In the genomic region with DNA sequence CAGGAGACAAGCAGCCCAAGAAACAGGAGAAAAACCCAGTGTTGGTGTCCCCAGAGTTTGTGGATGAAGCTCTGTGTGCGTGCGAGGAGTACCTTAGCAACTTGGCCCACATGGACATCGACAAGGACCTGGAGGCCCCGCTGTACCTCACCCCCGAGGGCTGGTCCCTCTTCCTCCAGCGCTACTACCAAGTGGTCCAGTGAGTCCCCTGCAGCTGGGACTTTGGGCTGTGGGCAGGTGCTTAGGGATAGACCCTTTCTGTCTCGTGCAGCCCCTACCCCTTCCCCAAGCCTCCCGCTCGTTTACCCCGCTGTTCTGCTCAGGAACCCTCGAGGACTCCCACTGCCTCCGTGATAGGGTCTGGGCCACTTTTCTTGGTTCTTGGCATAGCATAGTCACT, we compare ENCODE assay signal across 17 cellular contexts. TPM values are rescaled to one million over a fixed set of nuclear protein-coding genes. Genes with fewer than 3 reads are reported as not detected.
DNase-seq lines count a peak whose midpoint lies in the region; ATAC-seq, FAIRE-seq and TF ChIP-seq lines count a peak whose summit lies in the region.
"Had no signal": no experiment of that assay in that cellular context is flagged by ENCODE, and none has a peak within 500 bp of the region (broad histone marks: within the 10 kb centered on the region; RNA-seq: fewer than 3 reads in every experiment).

No MANE protein-coding gene starts in this region.

- no peak for TF ChIP-seq EP300 in GM12878 (IDR thresholded peaks at IDR 0.05; ENCODE audit: borderline replicate concordance in 1 of 2, control insufficient read depth in 1 of 2, low read depth in 2 of 2, low read length in 2 of 2)

- H3K27ac Mint-ChIP-seq in stimulated activated naive CD8-positive, alpha-beta T cell treated with anti-CD3 and anti-CD28 coated beads, Interleukin-15, amount 100 ng/mL, for 72 hours = no peak overlapping the region
- H3K27ac Mint-ChIP-seq in stimulated activated effector memory CD8-positive, alpha-beta T cell treated with anti-CD3 and anti-CD28 coated beads, Interleukin-12 subunit alpha, Interleukin-12 subunit beta, amount 100 ng/mL, for 72 hours = peak overlapping the region; percentile 35
- H3K27ac Mint-ChIP-seq: CD8-positive, alpha-beta T cell; HFFc6 had no signal

- H3K27me3 Mint-ChIP-seq in stimulated activated naive CD8-positive, alpha-beta T cell treated with anti-CD3 and anti-CD28 coated beads, Interleukin-15, amount 100 ng/mL, for 72 hours = no peaks in the 10 kb centered on the region

- in situ Hi-C loops in GM12878 (cut with MboI) = no loop called here

- CTCF ChIA-PET in GM12878 (lab: Yijun Ruan, JAX) = interaction anchor here (2.4 kb wide), 1 partner anchor 10 kb away, joined by 6 read pairs; no protein-coding TSS in a partner anchor

- no peaks in the 10 kb centered on the region for H3K4me1 Mint-ChIP-seq in stimulated activated naive CD8-positive, alpha-beta T cell treated with anti-CD3 and anti-CD28 coated beads, Interleukin-15, amount 100 ng/mL, for 72 hours
- no peaks in the 10 kb centered on the region for H3K4me1 Mint-ChIP-seq in stimulated activated effector memory CD8-positive, alpha-beta T cell treated with anti-CD3 and anti-CD28 coated beads, Interleukin-12 subunit alpha, Interleukin-12 subunit beta, amount 100 ng/mL, for 72 hours

- 83% methylated on average over 12 of the region's 12 CpGs for WGBS in GM12878 (ENCODE audit: insufficient coverage, insufficient replicate concordance, low lambda C conversion rate, missing lambda C conversion rate)

- TF ChIP-seq CTCF in GM12878 (IDR thresholded peaks at IDR 0.05 in 2 of 3, conservative IDR thresholded peaks at IDR 0.05 in 1 of 3; ENCODE audit: control insufficient read depth in 2 of 3, extremely low read depth in 1 of 3, insufficient read depth in 1 of 3, low read depth in 3 of 3, low read length in 3 of 3) (no peak), lower lobe of right lung (IDR thresholded peaks at IDR 0.05) (no peak)

- no peak for TF ChIP-seq RAD21 in GM12878 (IDR thresholded peaks at IDR 0.05; ENCODE audit: insufficient read depth, low read depth, low read length)

- no peaks in the 10 kb centered on the region for H3K79me2 ChIP-seq in GM12878 (ENCODE audit: control insufficient read depth, insufficient read depth, low read length)

- H3K4me3 ChIP-seq in GM12878 = no peak overlapping the region
- no peak overlapping the region for H3K4me3 ChIP-seq in lower lobe of right lung
- H3K4me3 ChIP-seq: HAP-1 had no signal

- H3K4me1 ChIP-seq in GM12878 (ENCODE audit: control insufficient read depth, insufficient read depth, low read length) = no peaks in the 10 kb centered on the region
- H3K4me1 ChIP-seq in lower lobe of right lung = no peaks in the 10 kb centered on the region
- H3K4me1 ChIP-seq: BE2C, HAP-1 had no signal

- peak; percentile 27 for ATAC-seq in stimulated activated naive CD8-positive, alpha-beta T cell treated with anti-CD3 and anti-CD28 coated beads, Interleukin-15, amount 100 ng/mL, for 72 hours
- no peak for ATAC-seq in stimulated activated naive CD8-positive, alpha-beta T cell treated with anti-CD3 and anti-CD28 coated beads, Interleukin-15, Interleukin-2, amounts not matched to agents 100 U/mL and 50 U/mL, for 24 hours
- ATAC-seq in GM12878 (no peak), lower lobe of right lung (peak in 1 of 2 donors; percentile 25), sciatic nerve (no peak)
- ATAC-seq in stimulated activated effector memory CD8-positive, alpha-beta T cell treated with anti-CD3 and anti-CD28 coated beads, Interleukin-12 subunit alpha, Interleukin-12 subunit beta, amount 100 ng/mL, for 72 hours = peak; percentile 34

- H3K36me3 Mint-ChIP-seq in stimulated activated effector memory CD8-positive, alpha-beta T cell treated with anti-CD3 and anti-CD28 coated beads, Interleukin-12 subunit alpha, Interleukin-12 subunit beta, amount 100 ng/mL, for 72 hours = peaks cover 8% of the 10 kb centered on the region

- H3K9me3 Mint-ChIP-seq in stimulated activated naive CD8-positive, alpha-beta T cell treated with anti-CD3 and anti-CD28 coated beads, Interleukin-15, amount 100 ng/mL, for 72 hours = no peaks in the 10 kb centered on the region
- no peaks in the 10 kb centered on the region for H3K9me3 Mint-ChIP-seq in stimulated activated effector memory CD8-positive, alpha-beta T cell treated with anti-CD3 and anti-CD28 coated beads, Interleukin-12 subunit alpha, Interleukin-12 subunit beta, amount 100 ng/mL, for 72 hours
- H3K9me3 Mint-ChIP-seq: CD8-positive, alpha-beta T cell; HFFc6 had no signal

- H2AFZ ChIP-seq in GM12878 (ENCODE audit: control insufficient read depth, low read depth, low read length) = no peak overlapping the region

- RAD21 ChIA-PET in GM12878 (lab: Charles Lee; ENCODE audit: unreplicated experiment) = no interaction called here

- BruUV-seq in GM12878 (replicated peaks; lab: Mats Ljungman, UMichigan) = no TSS peak

- FAIRE-seq in GM12878 (lab: Jason Lieb, UNC) = no peak
- FAIRE-seq: A204.1, D721Med had no signal

- H3K9me3 ChIP-seq in GM12878 (replicated peaks; ENCODE audit: control insufficient read depth, insufficient read depth, low read length) = no peaks in the 10 kb centered on the region
- no peaks in the 10 kb centered on the region for H3K9me3 ChIP-seq in lower lobe of right lung
- H3K9me3 ChIP-seq: BE2C, HAP-1 had no signal

- SMC1A ChIA-PET in GM12878 (lab: Charles Lee; ENCODE audit: uncharacterized antibody, unreplicated experiment) = no interaction called here

- POLR2A ChIA-PET in GM12878 (lab: Charles Lee) = no interaction called here

- H3K36me3 ChIP-seq in GM12878 (ENCODE audit: control insufficient read depth in 2 of 2, insufficient read depth in 2 of 2, low read length in 1 of 2) (no peaks in the 10 kb centered on the region), lower lobe of right lung (peaks cover 3% of the 10 kb centered on the region)
- H3K36me3 ChIP-seq: BE2C had no signal

- H3K27ac ChIP-seq in GM12878 (ENCODE audit: control insufficient read depth, insufficient read depth) = no peak overlapping the region
- H3K27ac ChIP-seq in lower lobe of right lung = no peak overlapping the region
- H3K27ac ChIP-seq: C4-2B had no signal

- DNase-seq in stimulated activated naive CD8-positive, alpha-beta T cell treated with anti-CD3 and anti-CD28 coated beads, Interleukin-15, amount 100 ng/mL, for 72 hours = no peak
- no peak for DNase-seq in stimulated activated naive CD8-positive, alpha-beta T cell treated with anti-CD3 and anti-CD28 coated beads, Interleukin-15, Interleukin-2, amounts not matched to agents 100 U/mL and 50 U/mL, for 24 hours
- DNase-seq in GM12878 (ENCODE audit: low read depth, low spot score) (no peak), lower lobe of right lung (peak; percentile 18), DMS114 treated with DMSO at 0.1 percent for 48 hours (lab: John Stamatoyannopoulos, UW; ENCODE audit: unreplicated experiment) (no peak), cerebellum (ENCODE audit: low spot score) (no peak), sciatic nerve (ENCODE audit: low spot score) (no peak)
- DNase-seq in stimulated activated effector memory CD8-positive, alpha-beta T cell treated with anti-CD3 and anti-CD28 coated beads, Interleukin-12 subunit alpha, Interleukin-12 subunit beta, amount 100 ng/mL, for 72 hours (ENCODE audit: low spot score in 2 of 2) = no peak
- DNase-seq: BE2C; CD8-positive, alpha-beta T cell; COR-L47; DND-41; HFFc6 had no signal

- intact Hi-C loops in GM12878 (cut with micrococcal nuclease; ENCODE audit: unreplicated experiment) (no loop called here), lower lobe of right lung (cut with DNase I) (no loop called here), sciatic nerve (cut with DNase I) (no loop called here)

- no peak overlapping the region for H3K4me2 ChIP-seq in GM12878 (ENCODE audit: control insufficient read depth, insufficient read depth)

- TF ChIP-seq POLR2A in GM12878 (IDR thresholded peaks at IDR 0.05; ENCODE audit: low read depth, low read length) = 0 out of 2 replicates have a peak, but pooled peaks have one; percentile 5

- no peak overlapping the region for H3K4me3 Mint-ChIP-seq in stimulated activated naive CD8-positive, alpha-beta T cell treated with anti-CD3 and anti-CD28 coated beads, Interleukin-15, amount 100 ng/mL, for 72 hours
- H3K4me3 Mint-ChIP-seq in stimulated activated effector memory CD8-positive, alpha-beta T cell treated with anti-CD3 and anti-CD28 coated beads, Interleukin-12 subunit alpha, Interleukin-12 subunit beta, amount 100 ng/mL, for 72 hours = no peak overlapping the region
- H3K4me3 Mint-ChIP-seq: CD8-positive, alpha-beta T cell; HFFc6 had no signal

- H3K27me3 ChIP-seq in GM12878 (replicated peaks in 1 of 2; ENCODE audit: control insufficient read depth in 2 of 2, insufficient read depth in 2 of 2, low read length in 1 of 2) = no peaks in the 10 kb centered on the region
- H3K27me3 ChIP-seq in lower lobe of right lung (ENCODE audit: low read depth) = no peaks in the 10 kb centered on the region
- H3K27me3 ChIP-seq: BE2C had no signal

- no peaks in the 10 kb centered on the region for H4K20me1 ChIP-seq in GM12878 (ENCODE audit: control insufficient read depth, insufficient read depth)

- no peak overlapping the region for H3K9ac ChIP-seq in GM12878 (ENCODE audit: control insufficient read depth, insufficient read depth, low read length)

RNA-seq across cellular contexts. Expression of a gene that starts 10.5 kb away (rescaled TPM):
- total RNA-seq in GM12878 (2013; cell fraction: nucleolus; rRNA removed) = 275 and 305 TPM in 2 replicates
- total RNA-seq in GM12878 (2014; rRNA removed) (19.9 and 22.3 TPM in 2 replicates), GM12878 (2014; rRNA removed; fragmentation: Illumina TruSeq; extraction: Trizol) (14.5 and 15.6 TPM in 2 replicates), GM12878 (2021) (30.4 and 36.1 TPM in 2 replicates), lower lobe of right lung (50.0 TPM), cerebellum (29.8 TPM), sciatic nerve (113 TPM)
- 39.0 TPM for polyA plus RNA-seq in GM12878 (2011; ENCODE audit: low read depth)
- polyA plus RNA-seq in GM12878 (2011; rRNA removed) (33.8 and 45.3 TPM in 2 replicates), GM12878 (2014; fragmentation: Illumina TruSeq; extraction: Trizol) (30.1 and 30.7 TPM in 2 replicates), GM12878 (2014; fragmentation: Nextera tagmentation; extraction: Ambion mirVana) (1 to 10 TPM; 4.2 to 6.8 TPM), GM12878 (2014; rRNA removed) (49.3 and 51.3 TPM in 2 replicates), GM12878 (2016; fragmentation: Nextera tagmentation; extraction: Ambion mirVana) (10 to 100 TPM; 10.4 to 13.2 TPM)
- polyA plus RNA-seq in GM12878 (2011; cell fraction: cytosol; rRNA removed) = 54.6 and 61.0 TPM in 2 replicates
- 363 and 399 TPM in 2 replicates for polyA plus RNA-seq in GM12878 (2011; cell fraction: nucleus; rRNA removed)
- 50.9 and 55.6 TPM in 2 replicates for polyA plus RNA-seq in GM12878 (2012)
- 51.2 and 66.0 TPM in 2 replicates for polyA minus RNA-seq in GM12878 (2011; rRNA and poly(A)+ RNA removed)
- polyA minus RNA-seq in GM12878 (2011; cell fraction: cytosol; rRNA and poly(A)+ RNA removed) = 11.6 and 16.2 TPM in 2 replicates
- 52.8 and 85.3 TPM in 2 replicates for polyA minus RNA-seq in GM12878 (2011; cell fraction: nucleus; rRNA and poly(A)+ RNA removed)

RNA-seq across cellular contexts. Expression of a gene that starts 23.3 kb away (rescaled TPM):
- 43.7 and 48.1 TPM in 2 replicates for total RNA-seq in GM12878 (2013; cell fraction: nucleolus; rRNA removed)
- total RNA-seq in GM12878 (2014; rRNA removed) (38.7 and 44.8 TPM in 2 replicates), GM12878 (2014; rRNA removed; fragmentation: Illumina TruSeq; extraction: Trizol) (26.9 and 28.9 TPM in 2 replicates), GM12878 (2021) (41.3 and 44.9 TPM in 2 replicates), lower lobe of right lung (36.5 TPM), cerebellum (23.6 TPM), sciatic nerve (29.6 TPM)
- polyA plus RNA-seq in GM12878 (2011; ENCODE audit: low read depth) = 17.4 TPM
- polyA plus RNA-seq in GM12878 (2011; rRNA removed) (17.6 and 48.0 TPM in 2 replicates), GM12878 (2014; fragmentation: Illumina TruSeq; extraction: Trizol) (23.2 and 33.8 TPM in 2 replicates), GM12878 (2014; fragmentation: Nextera tagmentation; extraction: Ambion mirVana) (10 to 100 TPM in 1 of 2 experiments, 1 to 10 TPM in 1; 6.4 to 13.6 TPM), GM12878 (2014; rRNA removed) (38.8 and 43.2 TPM in 2 replicates), GM12878 (2016; fragmentation: Nextera tagmentation; extraction: Ambion mirVana) (10 to 100 TPM; 68.9 to 72.9 TPM)
- 44.7 and 49.4 TPM in 2 replicates for polyA plus RNA-seq in GM12878 (2011; cell fraction: cytosol; rRNA removed)
- 51.8 and 64.3 TPM in 2 replicates for polyA plus RNA-seq in GM12878 (2011; cell fraction: nucleus; rRNA removed)
- 25.4 and 31.3 TPM in 2 replicates for polyA plus RNA-seq in GM12878 (2012)
- 32.4 and 38.2 TPM in 2 replicates for polyA minus RNA-seq in GM12878 (2011; rRNA and poly(A)+ RNA removed)
- polyA minus RNA-seq in GM12878 (2011; cell fraction: cytosol; rRNA and poly(A)+ RNA removed) = 7.4 and 19.8 TPM in 2 replicates
- 12.5 and 24.1 TPM in 2 replicates for polyA minus RNA-seq in GM12878 (2011; cell fraction: nucleus; rRNA and poly(A)+ RNA removed)

RNA-seq across cellular contexts. Expression of a gene that starts 27.7 kb away (rescaled TPM):
- total RNA-seq in GM12878 (2013; cell fraction: nucleolus; rRNA removed) = 176 and 182 TPM in 2 replicates
- total RNA-seq in GM12878 (2014; rRNA removed) (329 and 354 TPM in 2 replicates), GM12878 (2014; rRNA removed; fragmentation: Illumina TruSeq; extraction: Trizol) (243 and 257 TPM in 2 replicates), GM12878 (2021) (274 and 277 TPM in 2 replicates), lower lobe of right lung (170 TPM), cerebellum (68.0 TPM), sciatic nerve (117 TPM)
- 159 TPM for polyA plus RNA-seq in GM12878 (2011; ENCODE audit: low read depth)
- polyA plus RNA-seq in GM12878 (2011; rRNA removed) (177 and 192 TPM in 2 replicates), GM12878 (2014; fragmentation: Illumina TruSeq; extraction: Trizol) (260 and 266 TPM in 2 replicates), GM12878 (2014; fragmentation: Nextera tagmentation; extraction: Ambion mirVana) (10 to 100 TPM; 42.0 to 55.9 TPM), GM12878 (2014; rRNA removed) (293 and 302 TPM in 2 replicates), GM12878 (2016; fragmentation: Nextera tagmentation; extraction: Ambion mirVana) (100 to 1,000 TPM; 313 to 326 TPM)
- polyA plus RNA-seq in GM12878 (2011; cell fraction: cytosol; rRNA removed) = 168 and 237 TPM in 2 replicates
- 109 and 131 TPM in 2 replicates for polyA plus RNA-seq in GM12878 (2011; cell fraction: nucleus; rRNA removed)
- polyA plus RNA-seq in GM12878 (2012) = 206 and 224 TPM in 2 replicates
- 174 and 234 TPM in 2 replicates for polyA minus RNA-seq in GM12878 (2011; rRNA and poly(A)+ RNA removed)
- polyA minus RNA-seq in GM12878 (2011; cell fraction: cytosol; rRNA and poly(A)+ RNA removed) = 133 and 141 TPM in 2 replicates
- polyA minus RNA-seq in GM12878 (2011; cell fraction: nucleus; rRNA and poly(A)+ RNA removed) = 58.4 and 99.3 TPM in 2 replicates

RNA-seq across cellular contexts. Expression of a gene that starts 28.3 kb away (rescaled TPM):
- 15.3 and 16.4 TPM in 2 replicates for total RNA-seq in GM12878 (2013; cell fraction: nucleolus; rRNA removed)
- total RNA-seq in GM12878 (2014; rRNA removed) (61.6 and 71.2 TPM in 2 replicates), GM12878 (2014; rRNA removed; fragmentation: Illumina TruSeq; extraction: Trizol) (38.2 and 41.2 TPM in 2 replicates), GM12878 (2021) (50.5 and 52.2 TPM in 2 replicates), lower lobe of right lung (53.8 TPM), cerebellum (21.4 TPM), sciatic nerve (43.1 TPM)
- 16.9 TPM for polyA plus RNA-seq in GM12878 (2011; ENCODE audit: low read depth)
- polyA plus RNA-seq in GM12878 (2011; rRNA removed) (19.6 and 33.6 TPM in 2 replicates), GM12878 (2014; fragmentation: Illumina TruSeq; extraction: Trizol) (26.0 and 49.8 TPM in 2 replicates), GM12878 (2014; fragmentation: Nextera tagmentation; extraction: Ambion mirVana) (1 to 10 TPM; 2.6 to 9.0 TPM), GM12878 (2014; rRNA removed) (55.7 and 63.4 TPM in 2 replicates), GM12878 (2016; fragmentation: Nextera tagmentation; extraction: Ambion mirVana) (10 to 100 TPM; 64.7 to 71.0 TPM)
- 50.5 and 55.8 TPM in 2 replicates for polyA plus RNA-seq in GM12878 (2011; cell fraction: cytosol; rRNA removed)
- polyA plus RNA-seq in GM12878 (2011; cell fraction: nucleus; rRNA removed) = 33.5 and 35.2 TPM in 2 replicates
- polyA plus RNA-seq in GM12878 (2012) = 31.8 and 35.6 TPM in 2 replicates
- polyA minus RNA-seq in GM12878 (2011; rRNA and poly(A)+ RNA removed) = 17.2 and 38.1 TPM in 2 replicates
- 17.3 and 17.9 TPM in 2 replicates for polyA minus RNA-seq in GM12878 (2011; cell fraction: cytosol; rRNA and poly(A)+ RNA removed)
- 10.2 and 15.5 TPM in 2 replicates for polyA minus RNA-seq in GM12878 (2011; cell fraction: nucleus; rRNA and poly(A)+ RNA removed)

RNA-seq across cellular contexts. Expression of a gene that starts 50.8 kb away (rescaled TPM):
- total RNA-seq in GM12878 (2013; cell fraction: nucleolus; rRNA removed) = not detected in 2 replicates
- total RNA-seq in GM12878 (2014; rRNA removed) (0.44 and 0.73 TPM in 2 replicates), GM12878 (2014; rRNA removed; fragmentation: Illumina TruSeq; extraction: Trizol) (0.31 and 0.32 TPM in 2 replicates), GM12878 (2021) (0.61 and 0.64 TPM in 2 replicates), lower lobe of right lung (30.8 TPM), cerebellum (12.2 TPM), sciatic nerve (26.9 TPM)
- 0.79 TPM for polyA plus RNA-seq in GM12878 (2011; ENCODE audit: low read depth)
- polyA plus RNA-seq in GM12878 (2011; rRNA removed) (0.16 and 0.24 TPM in 2 replicates), GM12878 (2014; fragmentation: Illumina TruSeq; extraction: Trizol) (0.28 TPM in 1 of 2 replicates, not detected in the other), GM12878 (2014; fragmentation: Nextera tagmentation; extraction: Ambion mirVana) (not detected), GM12878 (2014; rRNA removed) (0.18 and 0.37 TPM in 2 replicates), GM12878 (2016; fragmentation: Nextera tagmentation; extraction: Ambion mirVana) (1 to 10 TPM; 1.5 to 2.1 TPM)
- polyA plus RNA-seq in GM12878 (2011; cell fraction: cytosol; rRNA removed) = 0.48 and 0.67 TPM in 2 replicates
- 0.43 and 0.47 TPM in 2 replicates for polyA plus RNA-seq in GM12878 (2011; cell fraction: nucleus; rRNA removed)
- 1.0 and 1.6 TPM in 2 replicates for polyA plus RNA-seq in GM12878 (2012)
- 0.37 and 0.67 TPM in 2 replicates for polyA minus RNA-seq in GM12878 (2011; rRNA and poly(A)+ RNA removed)
- not detected in 2 replicates for polyA minus RNA-seq in GM12878 (2011; cell fraction: cytosol; rRNA and poly(A)+ RNA removed)
- polyA minus RNA-seq in GM12878 (2011; cell fraction: nucleus; rRNA and poly(A)+ RNA removed) = 0.12 TPM in 1 of 2 replicates, not detected in the other
- total RNA-seq: CD8-positive, alpha-beta T cell had no signal

Comparison
In these comparisons a context has a peak if more than half of its experiments do, and no peak if none do; other contexts are left out.
1. ATAC-seq: peak in stimulated activated naive CD8-positive, alpha-beta T cell treated with anti-CD3 and anti-CD28 coated beads, Interleukin-15, amount 100 ng/mL, for 72 hours (single experiment) and stimulated activated effector memory CD8-positive, alpha-beta T cell treated with anti-CD3 and anti-CD28 coated beads, Interleukin-12 subunit alpha, Interleukin-12 subunit beta, amount 100 ng/mL, for 72 hours (single experiment); none in stimulated activated naive CD8-positive, alpha-beta T cell treated with anti-CD3 and anti-CD28 coated beads, Interleukin-15, Interleukin-2, amounts not matched to agents 100 U/mL and 50 U/mL, for 24 hours (single experiment), GM12878 (single experiment) and sciatic nerve (single experiment).